In genomic region chr21:44443291-44443890, GRCh38 we compare ENCODE assay signal across 1 cellular context.
TF ChIP-seq lines count a peak whose summit lies in the region.

No MANE protein-coding gene starts in this region.

TF ChIP-seq in K562, 482 proteins besides CTCF, POLR2A, EP300 and RAD21:
- TF ChIP-seq SUPT5H (IDR thresholded peaks at IDR 0.05) = no peak
- peak; percentile 97 for TF ChIP-seq ZBTB43 (CRISPR knock-in tag; IDR thresholded peaks at IDR 0.05)
- peak; percentile 87; the same call in 1 of the 2 replicates for TF ChIP-seq MYNN (IDR thresholded peaks at IDR 0.05)
- TF ChIP-seq MYNN (CRISPR knock-in tag; IDR thresholded peaks at IDR 0.05) = no peak
